ENCODE assay signal across 8 cellular contexts in the genomic region with DNA sequence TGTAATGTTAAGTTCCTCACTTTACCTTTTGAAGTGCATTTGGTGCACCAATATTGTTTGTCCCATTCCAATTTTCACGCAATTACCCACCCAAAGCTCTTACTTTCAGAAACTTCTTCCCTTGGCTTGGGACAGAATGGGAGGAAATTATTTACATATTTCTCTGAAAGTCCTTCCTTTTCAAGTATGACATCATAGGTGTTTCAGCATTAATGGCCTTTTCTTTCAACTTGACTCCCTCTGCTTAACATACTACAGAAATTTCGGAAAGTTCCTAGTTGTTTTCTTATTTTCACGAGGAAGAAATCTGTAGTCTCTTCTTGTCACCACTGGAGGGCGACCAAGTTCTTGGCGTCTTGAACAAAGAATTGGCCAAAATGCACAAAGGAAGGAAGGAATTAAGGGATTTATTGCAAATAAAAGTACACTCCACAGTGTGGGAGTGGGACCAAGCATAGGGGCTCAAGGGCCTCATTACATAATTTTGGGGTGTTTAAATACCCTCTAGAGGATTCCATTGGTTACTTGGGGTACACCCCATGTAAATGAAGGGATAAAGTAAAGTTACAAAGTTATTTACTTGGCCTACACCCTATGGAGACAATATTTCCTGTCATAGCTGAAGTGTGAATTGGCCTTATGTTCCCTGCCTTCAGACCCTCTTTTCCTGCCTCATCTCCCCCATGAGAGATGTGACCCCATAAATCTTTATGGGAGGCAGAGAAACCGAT.
DNase-seq lines count a peak whose midpoint lies in the region; ATAC-seq, FAIRE-seq and TF ChIP-seq lines count a peak whose summit lies in the region.

No MANE protein-coding gene starts in this region.

- no peaks in the 10 kb centered on the region for H3K79me2 ChIP-seq in neural progenitor cell (ENCODE audit: low read depth)

- TF ChIP-seq POLR2A in GM12892 (IDR thresholded peaks at IDR 0.05; ENCODE audit: low read depth, low read length): no peak

- H3K27me3 Mint-ChIP-seq in neural progenitor cell (ENCODE audit: insufficient read depth, low read depth): peaks cover 3% of the 10 kb centered on the region

- no peaks in the 10 kb centered on the region for H3K4me1 ChIP-seq in cardiac muscle cell (ENCODE audit: low read depth)
- H3K4me1 ChIP-seq in neural progenitor cell: no peaks in the 10 kb centered on the region

- H3F3A ChIP-seq in neural progenitor cell (ENCODE audit: low read depth): no peaks in the 10 kb centered on the region

- no peak overlapping the region for H3K4me3 Mint-ChIP-seq in neural progenitor cell

- H3K9ac ChIP-seq in neural progenitor cell: no peak overlapping the region

- no peak for FAIRE-seq in bronchial epithelial cell (lab: Jason Lieb, UNC)
- no peak for FAIRE-seq in GM12892 (lab: Jason Lieb, UNC)

- H3K36me3 ChIP-seq in cardiac muscle cell (no peaks in the 10 kb centered on the region), bronchial epithelial cell (ENCODE audit: control insufficient read depth, insufficient read depth, low read length) (no peaks in the 10 kb centered on the region), neural progenitor cell (no peaks in the 10 kb centered on the region)

- H3K27ac ChIP-seq in cardiac muscle cell (no peak overlapping the region), neural progenitor cell (no peak overlapping the region)

- H3K4me2 ChIP-seq in neural progenitor cell: no peak overlapping the region

- no peaks in the 10 kb centered on the region for H3K9me3 ChIP-seq in cardiac muscle cell (ENCODE audit: low read depth)
- no peaks in the 10 kb centered on the region for H3K9me3 ChIP-seq in neural progenitor cell (ENCODE audit: low read depth)

- H3K36me3 Mint-ChIP-seq in neural progenitor cell: peaks cover 2% of the 10 kb centered on the region

- H3K4me1 Mint-ChIP-seq in neural progenitor cell: no peaks in the 10 kb centered on the region

- H3K4me3 ChIP-seq in cardiac muscle cell: no peak overlapping the region
- H3K4me3 ChIP-seq in bronchial epithelial cell (ENCODE audit: low read depth, low read length): no peak overlapping the region
- no peak overlapping the region for H3K4me3 ChIP-seq in neural progenitor cell

- intact Hi-C loops in Right ventricle myocardium inferior (cut with DNase I): no loop called here

- peak; percentile 61 to 62 for DNase-seq in cardiac muscle cell (ENCODE audit: low read depth in 1 of 2, low spot score in 1 of 2)
- no peak for DNase-seq in Right ventricle myocardium inferior (ENCODE audit: missing footprints)
- peak; percentile 43 for DNase-seq in NCI-H460 (ENCODE audit: extremely low read depth, low read depth)
- DNase-seq in bronchial epithelial cell (ENCODE audit: low read depth): peak; percentile 38
- DNase-seq in neural progenitor cell (ENCODE audit: low spot score): peak; percentile 76
- DNase-seq in GM12892 (ENCODE audit: insufficient read length): no peak
- no peak for DNase-seq in mucosa of gallbladder (ENCODE audit: low spot score)

- H4K20me1 ChIP-seq in neural progenitor cell (ENCODE audit: low read depth): no peaks in the 10 kb centered on the region

- TF ChIP-seq CTCF in cardiac muscle cell (IDR thresholded peaks at IDR 0.05; ENCODE audit: low read depth, low read length): peak; percentile 46
- TF ChIP-seq CTCF in bronchial epithelial cell (IDR thresholded peaks at IDR 0.05; ENCODE audit: insufficient read depth, low read length, severe bottlenecking): peak; percentile 56
- TF ChIP-seq CTCF in neural progenitor cell (IDR thresholded peaks at IDR 0.05): peak; percentile 86

- H3K9me3 Mint-ChIP-seq in neural progenitor cell: peaks cover 3% of the 10 kb centered on the region

- ATAC-seq in Right ventricle myocardium inferior: no peak
- ATAC-seq in HG03521 (IDR thresholded peaks at IDR 0.05; ENCODE audit: unreplicated experiment): no peak

- no peak overlapping the region for H3K27ac Mint-ChIP-seq in neural progenitor cell

- peak overlapping the region; percentile 37 for H2AFZ ChIP-seq in neural progenitor cell (replicated peaks)

- H3K27me3 ChIP-seq in cardiac muscle cell (no peaks in the 10 kb centered on the region), bronchial epithelial cell (ENCODE audit: control insufficient read depth, insufficient read depth, low read length) (no peaks in the 10 kb centered on the region), neural progenitor cell (no peaks in the 10 kb centered on the region)

Comparison
In these comparisons a context has a peak if more than half of its experiments do, and no peak if none do; other contexts are left out.
1. DNase-seq: peak in cardiac muscle cell (2 of 2), NCI-H460 (single experiment), bronchial epithelial cell (single experiment) and neural progenitor cell (single experiment); none in Right ventricle myocardium inferior (single experiment), GM12892 (single experiment) and mucosa of gallbladder (single experiment).
2. Peak in every context shown above with its lines, with median percentiles within 50 percentile points of each other: CTCF ChIP-seq.